1 cellular context compared by ENCODE assay signal in the genomic region with DNA sequence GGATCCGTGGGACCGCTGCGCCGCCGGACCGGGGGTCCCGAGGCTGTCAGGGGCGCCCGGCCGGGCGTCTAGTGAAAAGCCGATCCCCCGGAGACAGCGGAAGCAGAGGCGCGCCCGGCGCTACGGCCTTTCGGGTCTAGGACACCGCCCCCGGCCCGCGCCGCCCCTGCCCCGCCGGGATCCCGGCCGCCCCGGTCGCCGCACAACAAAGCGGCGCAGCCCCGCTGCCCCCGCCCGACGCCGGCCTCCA.
TF ChIP-seq lines count a peak whose summit lies in the region.

No MANE protein-coding gene starts in this region.

TF ChIP-seq in HEK293, 187 proteins besides CTCF, POLR2A, EP300 and RAD21 (continued from another document):
- TF ChIP-seq ZNF585B (tag by site-specific recombination; IDR thresholded peaks at IDR 0.05) (no peak), ZNF148 (tag by site-specific recombination; IDR thresholded peaks at IDR 0.05; ENCODE audit: borderline replicate concordance) (no peak), ZBTB49 (tag by site-specific recombination; IDR thresholded peaks at IDR 0.05; ENCODE audit: low read depth) (no peak), YY2 (tag by site-specific recombination; IDR thresholded peaks at IDR 0.05) (no peak), ZNF274 (IDR thresholded peaks at IDR 0.05; ENCODE audit: low read length) (no peak), ZNF274 (tag by site-specific recombination; IDR thresholded peaks at IDR 0.05; ENCODE audit: borderline replicate concordance) (no peak)
